Comparison of ENCODE assay signal across 8 cellular contexts in the genomic region with DNA sequence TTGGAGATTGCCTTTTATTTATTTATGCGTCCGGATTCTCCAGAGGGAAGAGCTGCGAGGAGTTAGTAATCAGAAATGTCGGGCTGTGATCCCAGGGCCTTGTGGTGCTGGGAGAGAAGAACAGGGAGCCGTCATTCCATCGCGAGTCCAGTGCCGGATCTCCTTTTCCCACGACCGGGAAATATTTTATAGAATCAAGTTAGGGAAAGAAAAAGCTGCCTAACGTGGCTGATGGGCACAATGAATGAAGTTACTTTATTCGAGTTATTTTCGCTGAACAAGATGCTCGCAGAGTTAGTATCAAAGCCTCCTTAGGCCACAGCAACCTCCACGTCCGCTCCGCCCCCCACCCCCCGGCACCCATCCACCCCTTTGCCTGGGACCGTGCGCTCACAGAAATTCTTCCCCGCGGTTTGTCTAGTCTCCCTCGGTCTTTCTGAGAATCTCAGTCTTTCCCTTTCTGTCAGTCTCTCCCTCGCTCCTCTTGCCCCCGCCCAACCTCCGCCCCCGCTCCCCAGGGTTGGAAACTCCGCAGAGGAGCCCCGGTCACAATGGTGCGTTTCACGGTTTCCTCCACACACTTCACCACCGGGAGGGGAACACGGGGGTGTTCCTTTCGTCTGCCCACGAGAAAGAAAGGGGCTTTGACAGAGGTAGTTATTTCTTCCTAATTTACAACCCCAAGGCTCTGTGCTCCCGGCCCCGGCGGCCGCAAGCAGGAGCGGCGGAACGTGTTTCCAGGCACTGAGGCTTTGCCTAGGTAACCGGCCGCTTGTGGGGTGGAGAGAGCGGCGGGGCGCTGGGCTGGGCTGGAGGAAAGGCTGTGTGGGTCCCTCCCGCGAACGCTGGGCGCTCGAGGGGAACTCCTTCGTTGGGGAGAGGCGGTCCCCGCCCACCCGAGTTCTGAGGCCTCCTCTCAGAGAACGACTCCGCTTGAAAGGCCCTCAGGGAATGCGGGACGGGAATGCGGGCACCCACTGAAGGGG. TPM values are rescaled to one million over a fixed set of nuclear protein-coding genes. Genes with fewer than 3 reads are reported as not detected.
DNase-seq lines count a peak whose midpoint lies in the region; ATAC-seq and TF ChIP-seq lines count a peak whose summit lies in the region.

No MANE protein-coding gene starts in this region.

- peak overlapping the region; percentile 93 for H3K4me3 ChIP-seq in CD4-positive, CD25-positive, alpha-beta regulatory T cell (ENCODE audit: low read depth, low read length)

- peaks cover 51% of the 10 kb centered on the region for H3K4me1 ChIP-seq in CD4-positive, CD25-positive, alpha-beta regulatory T cell (ENCODE audit: control insufficient read depth, insufficient read depth, low read length, poor library complexity, severe bottlenecking)

- no peak overlapping the region for H3K27ac ChIP-seq in CD4-positive, CD25-positive, alpha-beta regulatory T cell (ENCODE audit: insufficient read depth, low read length, poor library complexity, severe bottlenecking)

- H3K27me3 Mint-ChIP-seq in CD4-positive, CD25-positive, alpha-beta regulatory T cell = peaks cover 52% of the 10 kb centered on the region
- peaks cover 65% of the 10 kb centered on the region for H3K27me3 Mint-ChIP-seq in mesothelial cell of epicardium (ENCODE audit: low read depth)

- no peaks in the 10 kb centered on the region for H3K9me3 Mint-ChIP-seq in CD4-positive, CD25-positive, alpha-beta regulatory T cell
- no peaks in the 10 kb centered on the region for H3K9me3 Mint-ChIP-seq in mesothelial cell of epicardium

- no peaks in the 10 kb centered on the region for H3K36me3 Mint-ChIP-seq in CD4-positive, CD25-positive, alpha-beta regulatory T cell
- H3K36me3 Mint-ChIP-seq in mesothelial cell of epicardium = peaks cover 5% of the 10 kb centered on the region

- no peak for ATAC-seq in CD4-positive, CD25-positive, alpha-beta regulatory T cell (ENCODE audit: low read depth in 2 of 2)
- ATAC-seq in HG02798 (IDR thresholded peaks at IDR 0.05; ENCODE audit: poor library complexity, unreplicated experiment) = no peak

- no peak for TF ChIP-seq CTCF in mesothelial cell of epicardium (IDR thresholded peaks at IDR 0.05; ENCODE audit: unreplicated experiment)

- H3K36me3 ChIP-seq in CD4-positive, CD25-positive, alpha-beta regulatory T cell (ENCODE audit: control insufficient read depth, insufficient read depth, low read length) = no peaks in the 10 kb centered on the region

- peaks cover 7 to 53% (median 30%) of the 10 kb centered on the region in 4 donors for H3K4me1 Mint-ChIP-seq in CD4-positive, CD25-positive, alpha-beta regulatory T cell
- peaks cover 43% of the 10 kb centered on the region for H3K4me1 Mint-ChIP-seq in mesothelial cell of epicardium

- peak; percentile 34 to 45 (median 42) for DNase-seq in CD4-positive, CD25-positive, alpha-beta regulatory T cell
- DNase-seq in HuH-7.5 (ENCODE audit: low spot score) = peak; percentile 68
- peak; percentile 58 for DNase-seq in activated CD4-positive, alpha-beta T cell treated with anti-CD3 and anti-CD28 coated beads, Interleukin-2, amount 50 U/mL, for 1 hour
- DNase-seq in ecto neural progenitor cell (ENCODE audit: low spot score) = peak; percentile 73
- peak in 1 of 2 experiments; percentile 59 for DNase-seq in mesothelial cell of epicardium (ENCODE audit: low spot score in 2 of 2, unreplicated experiment in 2 of 2)
- DNase-seq in stimulated activated CD8-positive, alpha-beta memory T cell treated with anti-CD3 and anti-CD28 coated beads, Interleukin-15, amount 100 ng/mL, for 24 hours (ENCODE audit: low read depth) = peak; percentile 31
- DNase-seq in NCI-H446 (lab: John Stamatoyannopoulos, UW) = no peak

- H3K27ac Mint-ChIP-seq in CD4-positive, CD25-positive, alpha-beta regulatory T cell = peak overlapping the region in 2 of 3 donors; percentile 97 to 99
- peak overlapping the region; percentile 97 for H3K27ac Mint-ChIP-seq in mesothelial cell of epicardium

- H3K4me3 Mint-ChIP-seq in CD4-positive, CD25-positive, alpha-beta regulatory T cell = peak overlapping the region; percentile 91 to 99 (median 96)
- H3K4me3 Mint-ChIP-seq in mesothelial cell of epicardium = peak overlapping the region; percentile 90

- H3K9me3 ChIP-seq in CD4-positive, CD25-positive, alpha-beta regulatory T cell (ENCODE audit: control insufficient read depth in 2 of 2, low read length in 2 of 2) = no peaks in the 10 kb centered on the region

- peaks cover 2% of the 10 kb centered on the region for H3K27me3 ChIP-seq in CD4-positive, CD25-positive, alpha-beta regulatory T cell (ENCODE audit: control insufficient read depth, insufficient read depth, low read length)

RNA-seq across cellular contexts. Expression of gene NR4A3, which starts 2.0 kb away (rescaled TPM):
- 84.1 TPM for total RNA-seq in CD4-positive, CD25-positive, alpha-beta regulatory T cell
- polyA plus RNA-seq in CD4-positive, CD25-positive, alpha-beta regulatory T cell = under 1 TPM; 0.21 to 0.43 (median 0.33) TPM
- 14.2 to 15.4 TPM (median 15.3 TPM) in 3 replicates for total RNA-seq in mesothelial cell of epicardium

Comparison
In these comparisons a context has a peak if more than half of its experiments do, and no peak if none do; other contexts are left out.
1. DNase-seq: peak in CD4-positive, CD25-positive, alpha-beta regulatory T cell (3 of 3), HuH-7.5 (single experiment), activated CD4-positive, alpha-beta T cell treated with anti-CD3 and anti-CD28 coated beads, Interleukin-2, amount 50 U/mL, for 1 hour (single experiment), ecto neural progenitor cell (single experiment) and stimulated activated CD8-positive, alpha-beta memory T cell treated with anti-CD3 and anti-CD28 coated beads, Interleukin-15, amount 100 ng/mL, for 24 hours (single experiment); none in NCI-H446 (0 of 2).